ENCODE assay signal across 28 cellular contexts in genomic region chr6:4242593-4242992, GRCh38.
A peak's percentile ranks its signal among the peaks of the same experiment; 100 is the strongest.
DNase-seq lines count a peak whose midpoint lies in the region; ATAC-seq, FAIRE-seq and TF ChIP-seq lines count a peak whose summit lies in the region.
"Had no signal": no experiment of that assay in that cellular context is flagged by ENCODE, and none has a peak within 500 bp of the region (broad histone marks: within the 10 kb centered on the region; RNA-seq: fewer than 3 reads in every experiment).

No MANE protein-coding gene starts in this region.

- H3K4me3 ChIP-seq in bronchial epithelial cell (ENCODE audit: low read depth, low read length) (no peak overlapping the region), epithelial cell of esophagus (ENCODE audit: low read length) (no peak overlapping the region), esophagus muscularis mucosa (no peak overlapping the region)
- H3K4me3 ChIP-seq: BLaER1, GM12878 had no signal

- no peak for ATAC-seq in HG03039 (IDR thresholded peaks at IDR 0.05; ENCODE audit: unreplicated experiment)
- no peak for ATAC-seq in GM18511 (IDR thresholded peaks at IDR 0.05; ENCODE audit: unreplicated experiment)
- ATAC-seq: GM12878 had no signal

- H3K27ac ChIP-seq in esophagus muscularis mucosa (replicated peaks in 1 of 4), result no peak overlapping the region
- H3K27ac ChIP-seq: BLaER1 had no signal

- H3K27me3 ChIP-seq in bronchial epithelial cell (ENCODE audit: control insufficient read depth, insufficient read depth, low read length), result no peaks in the 10 kb centered on the region
- H3K27me3 ChIP-seq in esophagus muscularis mucosa, result no peaks in the 10 kb centered on the region
- H3K27me3 ChIP-seq: BE2C, BLaER1 had no signal

- H3K27ac Mint-ChIP-seq in nephron progenitor cell, result peak overlapping the region; percentile 72
- H3K27ac Mint-ChIP-seq: CD14-positive monocyte; CD4-positive, alpha-beta memory T cell; CD4-positive, CD25-positive, alpha-beta regulatory T cell; CD8-positive, alpha-beta memory T cell had no signal

- intact Hi-C loops in esophagus muscularis mucosa (cut with DNase I), result no loop called here

- no peak for TF ChIP-seq EP300 in esophagus muscularis mucosa (IDR thresholded peaks at IDR 0.05)

- peaks cover 0 to 9% (median 4%) of the 10 kb centered on the region in 4 donors for H3K9me3 ChIP-seq in esophagus muscularis mucosa
- H3K9me3 ChIP-seq: BE2C had no signal

- no peak for FAIRE-seq in bronchial epithelial cell (lab: Jason Lieb, UNC)
- FAIRE-seq: A204.1, GM12878, GM12892, GM18507 had no signal

- WGBS in esophagus muscularis mucosa, result 91% methylated on average over 4 of the region's 4 CpGs

- H3K36me3 Mint-ChIP-seq in nephron progenitor cell (ENCODE audit: low read depth), result peaks cover 19% of the 10 kb centered on the region
- H3K36me3 Mint-ChIP-seq: CD14-positive monocyte; CD4-positive, CD25-positive, alpha-beta regulatory T cell; CD8-positive, alpha-beta memory T cell had no signal

- H3K36me3 ChIP-seq in bronchial epithelial cell (ENCODE audit: control insufficient read depth, insufficient read depth, low read length), result no peaks in the 10 kb centered on the region
- no peaks in the 10 kb centered on the region for H3K36me3 ChIP-seq in esophagus muscularis mucosa
- H3K36me3 ChIP-seq: BE2C, BLaER1 had no signal

- H3K9me3 Mint-ChIP-seq in nephron progenitor cell, result peaks cover 54% of the 10 kb centered on the region

- no peaks in the 10 kb centered on the region for H3K4me1 Mint-ChIP-seq in nephron progenitor cell
- H3K4me1 Mint-ChIP-seq: CD14-positive monocyte; CD4-positive, CD25-positive, alpha-beta regulatory T cell; CD8-positive, alpha-beta memory T cell had no signal

- no peaks in the 10 kb centered on the region for H3K4me1 ChIP-seq in esophagus muscularis mucosa
- H3K4me1 ChIP-seq: BE2C, BLaER1 had no signal

- H3K27me3 Mint-ChIP-seq in nephron progenitor cell (ENCODE audit: low read depth, poor library complexity), result no peaks in the 10 kb centered on the region

- DNase-seq in bronchial epithelial cell (ENCODE audit: low read depth) (peak; percentile 24), epithelial cell of esophagus (ENCODE audit: low read depth) (peak; percentile 70), esophagus muscularis mucosa (ENCODE audit: extremely low spot score) (peak; percentile 50), nephron progenitor cell (no peak), NCI-H1092 (lab: John Stamatoyannopoulos, UW) (no peak)
- DNase-seq: 8988T; ACHN; BE2C; C1 segment of cervical spinal cord; CD4-positive, alpha-beta memory T cell; CD4-positive, CD25-positive, alpha-beta regulatory T cell; CD8-positive, alpha-beta memory T cell; COR-L47; DMS 273 treated with DMSO at 0.1 percent for 48 hours; DMS153; DMS53; DMS79; DND-41; EL; GDM1 had no signal

- TF ChIP-seq CTCF in bronchial epithelial cell (IDR thresholded peaks at IDR 0.05; ENCODE audit: insufficient read depth, low read length, severe bottlenecking) (no peak), epithelial cell of esophagus (IDR thresholded peaks at IDR 0.05; ENCODE audit: insufficient read depth, low read depth, low read length, missing control alignments) (no peak), esophagus muscularis mucosa (IDR thresholded peaks at IDR 0.05) (no peak), nephron progenitor cell (IDR thresholded peaks at IDR 0.05) (no peak)

- TF ChIP-seq POLR2A in esophagus muscularis mucosa (IDR thresholded peaks at IDR 0.05; ENCODE audit: low read depth), result no peak

- no peak overlapping the region for H3K4me3 Mint-ChIP-seq in nephron progenitor cell
- H3K4me3 Mint-ChIP-seq: CD14-positive monocyte; CD4-positive, alpha-beta memory T cell; CD4-positive, CD25-positive, alpha-beta regulatory T cell; CD8-positive, alpha-beta memory T cell had no signal

Comparison
In these comparisons a context has a peak if more than half of its experiments do, and no peak if none do; other contexts are left out.
1. DNase-seq: peak in bronchial epithelial cell (single experiment), epithelial cell of esophagus (single experiment) and esophagus muscularis mucosa (single experiment); none in nephron progenitor cell (single experiment) and NCI-H1092 (single experiment).